Comparison of ENCODE assay signal across 1 cellular context in the genomic region with DNA sequence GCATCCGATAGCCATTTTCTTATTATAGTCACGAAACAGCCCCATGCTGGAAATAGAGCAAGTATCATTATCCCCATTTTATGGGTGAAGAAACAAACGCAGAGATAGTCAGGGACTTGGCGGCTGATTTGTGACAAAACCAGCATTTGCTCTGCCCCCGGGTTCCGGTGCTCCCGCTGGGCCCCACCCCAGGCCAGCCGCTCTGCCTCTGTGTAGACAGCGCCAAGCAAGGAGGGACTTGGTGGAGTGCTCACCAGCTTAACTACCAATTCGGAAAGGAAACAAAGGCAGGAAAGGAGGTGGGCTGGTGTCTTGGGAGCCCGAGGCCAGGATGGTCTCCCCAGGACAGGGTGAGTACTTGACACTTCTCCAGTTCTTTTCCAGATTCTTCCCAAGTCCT.
TF ChIP-seq lines count a peak whose summit lies in the region.

No MANE protein-coding gene starts in this region.

TF ChIP-seq in K562, 482 proteins besides CTCF, POLR2A, EP300 and RAD21 (continued from another document):
- TF ChIP-seq, protein P1, sequence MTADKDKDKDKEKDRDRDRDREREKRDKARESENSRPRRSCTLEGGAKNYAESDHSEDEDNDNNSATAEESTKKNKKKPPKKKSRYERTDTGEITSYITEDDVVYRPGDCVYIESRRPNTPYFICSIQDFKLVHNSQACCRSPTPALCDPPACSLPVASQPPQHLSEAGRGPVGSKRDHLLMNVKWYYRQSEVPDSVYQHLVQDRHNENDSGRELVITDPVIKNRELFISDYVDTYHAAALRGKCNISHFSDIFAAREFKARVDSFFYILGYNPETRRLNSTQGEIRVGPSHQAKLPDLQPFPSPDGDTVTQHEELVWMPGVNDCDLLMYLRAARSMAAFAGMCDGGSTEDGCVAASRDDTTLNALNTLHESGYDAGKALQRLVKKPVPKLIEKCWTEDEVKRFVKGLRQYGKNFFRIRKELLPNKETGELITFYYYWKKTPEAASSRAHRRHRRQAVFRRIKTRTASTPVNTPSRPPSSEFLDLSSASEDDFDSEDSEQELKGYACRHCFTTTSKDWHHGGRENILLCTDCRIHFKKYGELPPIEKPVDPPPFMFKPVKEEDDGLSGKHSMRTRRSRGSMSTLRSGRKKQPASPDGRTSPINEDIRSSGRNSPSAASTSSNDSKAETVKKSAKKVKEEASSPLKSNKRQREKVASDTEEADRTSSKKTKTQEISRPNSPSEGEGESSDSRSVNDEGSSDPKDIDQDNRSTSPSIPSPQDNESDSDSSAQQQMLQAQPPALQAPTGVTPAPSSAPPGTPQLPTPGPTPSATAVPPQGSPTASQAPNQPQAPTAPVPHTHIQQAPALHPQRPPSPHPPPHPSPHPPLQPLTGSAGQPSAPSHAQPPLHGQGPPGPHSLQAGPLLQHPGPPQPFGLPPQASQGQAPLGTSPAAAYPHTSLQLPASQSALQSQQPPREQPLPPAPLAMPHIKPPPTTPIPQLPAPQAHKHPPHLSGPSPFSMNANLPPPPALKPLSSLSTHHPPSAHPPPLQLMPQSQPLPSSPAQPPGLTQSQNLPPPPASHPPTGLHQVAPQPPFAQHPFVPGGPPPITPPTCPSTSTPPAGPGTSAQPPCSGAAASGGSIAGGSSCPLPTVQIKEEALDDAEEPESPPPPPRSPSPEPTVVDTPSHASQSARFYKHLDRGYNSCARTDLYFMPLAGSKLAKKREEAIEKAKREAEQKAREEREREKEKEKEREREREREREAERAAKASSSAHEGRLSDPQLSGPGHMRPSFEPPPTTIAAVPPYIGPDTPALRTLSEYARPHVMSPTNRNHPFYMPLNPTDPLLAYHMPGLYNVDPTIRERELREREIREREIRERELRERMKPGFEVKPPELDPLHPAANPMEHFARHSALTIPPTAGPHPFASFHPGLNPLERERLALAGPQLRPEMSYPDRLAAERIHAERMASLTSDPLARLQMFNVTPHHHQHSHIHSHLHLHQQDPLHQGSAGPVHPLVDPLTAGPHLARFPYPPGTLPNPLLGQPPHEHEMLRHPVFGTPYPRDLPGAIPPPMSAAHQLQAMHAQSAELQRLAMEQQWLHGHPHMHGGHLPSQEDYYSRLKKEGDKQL (CRISPR knock-in tag; IDR thresholded peaks at IDR 0.05; ENCODE audit: borderline replicate concordance): no peak
- TF ChIP-seq FOXM1 (IDR thresholded peaks at IDR 0.05; ENCODE audit: low read depth) (no peak), FOXM1 (CRISPR knock-in tag; IDR thresholded peaks at IDR 0.05; ENCODE audit: low read depth) (no peak), HNRNPL (IDR thresholded peaks at IDR 0.05; ENCODE audit: low read depth, low read length) (no peak), MGA (IDR thresholded peaks at IDR 0.05) (no peak), XRCC3 (IDR thresholded peaks at IDR 0.05) (no peak), SIN3A (IDR thresholded peaks at IDR 0.05; ENCODE audit: borderline replicate concordance in 2 of 2, control insufficient read depth in 1 of 2, low read depth in 2 of 2, low read length in 2 of 2) (no peak), POLR3G (IDR thresholded peaks at IDR 0.05; ENCODE audit: extremely low read depth, insufficient read length, insufficient replicate concordance) (no peak), NR1H2 (CRISPR knock-in tag; IDR thresholded peaks at IDR 0.05) (no peak), PHF8 (IDR thresholded peaks at IDR 0.05; ENCODE audit: borderline replicate concordance, low read length) (no peak), ETV1 (tag; conservative IDR thresholded peaks at IDR 0.05; ENCODE audit: low read depth) (no peak), RFX1 (IDR thresholded peaks at IDR 0.05) (no peak), ZNF639 (CRISPR knock-in tag; conservative IDR thresholded peaks at IDR 0.05 in 1 of 2, IDR thresholded peaks at IDR 0.05 in 1 of 2) (no peak)
- TF ChIP-seq, protein P2, sequence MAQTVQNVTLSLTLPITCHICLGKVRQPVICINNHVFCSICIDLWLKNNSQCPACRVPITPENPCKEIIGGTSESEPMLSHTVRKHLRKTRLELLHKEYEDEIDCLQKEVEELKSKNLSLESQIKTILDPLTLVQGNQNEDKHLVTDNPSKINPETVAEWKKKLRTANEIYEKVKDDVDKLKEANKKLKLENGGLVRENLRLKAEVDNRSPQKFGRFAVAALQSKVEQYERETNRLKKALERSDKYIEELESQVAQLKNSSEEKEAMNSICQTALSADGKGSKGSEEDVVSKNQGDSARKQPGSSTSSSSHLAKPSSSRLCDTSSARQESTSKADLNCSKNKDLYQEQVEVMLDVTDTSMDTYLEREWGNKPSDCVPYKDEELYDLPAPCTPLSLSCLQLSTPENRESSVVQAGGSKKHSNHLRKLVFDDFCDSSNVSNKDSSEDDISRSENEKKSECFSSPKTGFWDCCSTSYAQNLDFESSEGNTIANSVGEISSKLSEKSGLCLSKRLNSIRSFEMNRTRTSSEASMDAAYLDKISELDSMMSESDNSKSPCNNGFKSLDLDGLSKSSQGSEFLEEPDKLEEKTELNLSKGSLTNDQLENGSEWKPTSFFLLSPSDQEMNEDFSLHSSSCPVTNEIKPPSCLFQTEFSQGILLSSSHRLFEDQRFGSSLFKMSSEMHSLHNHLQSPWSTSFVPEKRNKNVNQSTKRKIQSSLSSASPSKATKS (CRISPR knock-in tag; IDR thresholded peaks at IDR 0.05): no peak
- TF ChIP-seq, protein P3, sequence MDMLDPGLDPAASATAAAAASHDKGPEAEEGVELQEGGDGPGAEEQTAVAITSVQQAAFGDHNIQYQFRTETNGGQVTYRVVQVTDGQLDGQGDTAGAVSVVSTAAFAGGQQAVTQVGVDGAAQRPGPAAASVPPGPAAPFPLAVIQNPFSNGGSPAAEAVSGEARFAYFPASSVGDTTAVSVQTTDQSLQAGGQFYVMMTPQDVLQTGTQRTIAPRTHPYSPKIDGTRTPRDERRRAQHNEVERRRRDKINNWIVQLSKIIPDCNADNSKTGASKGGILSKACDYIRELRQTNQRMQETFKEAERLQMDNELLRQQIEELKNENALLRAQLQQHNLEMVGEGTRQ (CRISPR knock-in tag; IDR thresholded peaks at IDR 0.05): no peak
